Comparison of ENCODE assay signal across 1 cellular context in the genomic region with DNA sequence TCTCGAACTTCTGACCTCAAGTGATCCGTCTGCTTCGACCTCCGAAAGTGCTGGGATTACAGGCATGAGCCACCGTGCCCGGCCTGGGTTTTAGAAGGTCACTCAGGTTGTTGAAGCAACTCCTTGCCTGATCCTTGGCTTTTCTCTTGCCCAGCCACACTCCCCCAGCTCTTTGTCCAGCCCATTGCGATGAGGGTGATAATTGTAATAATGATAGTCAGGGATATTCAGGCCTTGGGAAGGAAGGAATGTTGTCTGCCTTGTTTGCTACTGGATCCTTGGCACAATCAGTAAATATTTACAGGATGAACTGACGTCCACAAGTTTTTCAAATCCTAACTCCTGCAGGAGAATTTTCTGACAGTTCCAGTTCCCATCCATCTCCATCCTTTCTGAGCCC.
TF ChIP-seq lines count a peak whose summit lies in the region.

No MANE protein-coding gene starts in this region.

TF ChIP-seq in HEK293, 187 proteins besides CTCF, POLR2A, EP300 and RAD21:
- TF ChIP-seq, protein P1, sequence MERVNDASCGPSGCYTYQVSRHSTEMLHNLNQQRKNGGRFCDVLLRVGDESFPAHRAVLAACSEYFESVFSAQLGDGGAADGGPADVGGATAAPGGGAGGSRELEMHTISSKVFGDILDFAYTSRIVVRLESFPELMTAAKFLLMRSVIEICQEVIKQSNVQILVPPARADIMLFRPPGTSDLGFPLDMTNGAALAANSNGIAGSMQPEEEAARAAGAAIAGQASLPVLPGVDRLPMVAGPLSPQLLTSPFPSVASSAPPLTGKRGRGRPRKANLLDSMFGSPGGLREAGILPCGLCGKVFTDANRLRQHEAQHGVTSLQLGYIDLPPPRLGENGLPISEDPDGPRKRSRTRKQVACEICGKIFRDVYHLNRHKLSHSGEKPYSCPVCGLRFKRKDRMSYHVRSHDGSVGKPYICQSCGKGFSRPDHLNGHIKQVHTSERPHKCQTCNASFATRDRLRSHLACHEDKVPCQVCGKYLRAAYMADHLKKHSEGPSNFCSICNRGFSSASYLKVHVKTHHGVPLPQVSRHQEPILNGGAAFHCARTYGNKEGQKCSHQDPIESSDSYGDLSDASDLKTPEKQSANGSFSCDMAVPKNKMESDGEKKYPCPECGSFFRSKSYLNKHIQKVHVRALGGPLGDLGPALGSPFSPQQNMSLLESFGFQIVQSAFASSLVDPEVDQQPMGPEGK (tag by site-specific recombination; IDR thresholded peaks at IDR 0.05), result no peak
- TF ChIP-seq ZNF341 (tag by site-specific recombination; IDR thresholded peaks at IDR 0.05; ENCODE audit: low read depth), result peak; percentile 66
